In genomic region chr22:24752091-24752623, GRCh38 we compare ENCODE assay signal across 15 cellular contexts. TPM values are rescaled to one million over a fixed set of nuclear protein-coding genes. Genes with fewer than 3 reads are reported as not detected.
DNase-seq lines count a peak whose midpoint lies in the region; ATAC-seq, FAIRE-seq and TF ChIP-seq lines count a peak whose summit lies in the region.
"Had no signal": no experiment of that assay in that cellular context is flagged by ENCODE, and none has a peak within 500 bp of the region (broad histone marks: within the 10 kb centered on the region; RNA-seq: fewer than 3 reads in every experiment).

No MANE protein-coding gene starts in this region.

- H3K4me3 Mint-ChIP-seq in WTC11, result no peak overlapping the region
- H3K4me3 Mint-ChIP-seq in activated CD8-positive, alpha-beta T cell treated with anti-CD3 and anti-CD28 coated beads, Interleukin-2, amount 10 ng/mL, durations not matched to agents 7 days and 5 days, result no peak overlapping the region
- H3K4me3 Mint-ChIP-seq: CD4-positive, CD25-positive, alpha-beta regulatory T cell; HFFc6 had no signal

- DNase-seq in NCI-H524 (lab: John Stamatoyannopoulos, UW) (peak; percentile 42 to 79), NCI-H524 treated with DMSO at 0.1 percent for 48 hours (lab: John Stamatoyannopoulos, UW) (no peak), NCI-H2171 treated with DMSO at 0.1 percent for 48 hours (lab: John Stamatoyannopoulos, UW) (peak; percentile 56), WTC11 (ENCODE audit: low spot score) (no peak), urothelium cell line (ENCODE audit: low spot score) (no peak), KG1 (lab: John Stamatoyannopoulos, UW) (no peak), Ammon's horn (ENCODE audit: low spot score) (no peak)
- no peak for DNase-seq in activated CD8-positive, alpha-beta T cell treated with anti-CD3 and anti-CD28 coated beads, Interleukin-2, amount 10 ng/mL, durations not matched to agents 7 days and 5 days
- DNase-seq: 8988T; CD4-positive, CD25-positive, alpha-beta regulatory T cell; GM23248; HFFc6 had no signal

- ATAC-seq in WTC11, result peak; percentile 66
- ATAC-seq in activated CD8-positive, alpha-beta T cell treated with anti-CD3 and anti-CD28 coated beads, Interleukin-2, amount 10 ng/mL, durations not matched to agents 7 days and 5 days, result no peak

- POLR2A ChIA-PET in WTC11 (lab: Charles Lee), result no interaction called here
- POLR2A ChIA-PET in activated CD8-positive, alpha-beta T cell treated with anti-CD3 and anti-CD28 coated beads, Interleukin-2, amount 10 ng/mL, durations not matched to agents 7 days and 5 days (lab: Charles Lee), result no interaction called here

- peaks cover 7% of the 10 kb centered on the region for H3K4me1 Mint-ChIP-seq in WTC11
- H3K4me1 Mint-ChIP-seq in activated CD8-positive, alpha-beta T cell treated with anti-CD3 and anti-CD28 coated beads, Interleukin-2, amount 10 ng/mL, durations not matched to agents 7 days and 5 days (ENCODE audit: low read depth), result no peaks in the 10 kb centered on the region
- H3K4me1 Mint-ChIP-seq: CD4-positive, CD25-positive, alpha-beta regulatory T cell had no signal

- CTCF ChIA-PET in WTC11 (lab: Charles Lee), result interaction anchor here (0.7 kb wide), 1 partner anchor 91 kb away, joined by 3 read pairs; no protein-coding TSS in a partner anchor
- CTCF ChIA-PET in activated CD8-positive, alpha-beta T cell treated with anti-CD3 and anti-CD28 coated beads, Interleukin-2, amount 10 ng/mL, durations not matched to agents 7 days and 5 days (lab: Charles Lee), result no interaction called here

- no peaks in the 10 kb centered on the region for H3K36me3 Mint-ChIP-seq in WTC11
- no peaks in the 10 kb centered on the region for H3K36me3 Mint-ChIP-seq in activated CD8-positive, alpha-beta T cell treated with anti-CD3 and anti-CD28 coated beads, Interleukin-2, amount 10 ng/mL, durations not matched to agents 7 days and 5 days (ENCODE audit: low read depth)
- H3K36me3 Mint-ChIP-seq: CD4-positive, CD25-positive, alpha-beta regulatory T cell had no signal

- H3K27ac Mint-ChIP-seq in WTC11, result no peak overlapping the region
- no peak overlapping the region for H3K27ac Mint-ChIP-seq in activated CD8-positive, alpha-beta T cell treated with anti-CD3 and anti-CD28 coated beads, Interleukin-2, amount 10 ng/mL, durations not matched to agents 7 days and 5 days
- H3K27ac Mint-ChIP-seq: CD4-positive, CD25-positive, alpha-beta regulatory T cell; HFFc6 had no signal

- H3K27me3 Mint-ChIP-seq in WTC11 (ENCODE audit: low read depth), result no peaks in the 10 kb centered on the region
- H3K27me3 Mint-ChIP-seq in activated CD8-positive, alpha-beta T cell treated with anti-CD3 and anti-CD28 coated beads, Interleukin-2, amount 10 ng/mL, durations not matched to agents 7 days and 5 days (ENCODE audit: low read depth), result peaks cover 34% of the 10 kb centered on the region

- TF ChIP-seq CTCF in WTC11 (IDR thresholded peaks at IDR 0.05), result no peak

- H3K9me3 Mint-ChIP-seq in WTC11, result no peaks in the 10 kb centered on the region
- no peaks in the 10 kb centered on the region for H3K9me3 Mint-ChIP-seq in activated CD8-positive, alpha-beta T cell treated with anti-CD3 and anti-CD28 coated beads, Interleukin-2, amount 10 ng/mL, durations not matched to agents 7 days and 5 days (ENCODE audit: insufficient read depth)
- H3K9me3 Mint-ChIP-seq: CD4-positive, CD25-positive, alpha-beta regulatory T cell; HFFc6 had no signal

- peak; percentile 27 for FAIRE-seq in urothelium cell line (lab: Jason Lieb, UNC)
- FAIRE-seq: GM18507 had no signal

TF ChIP-seq in WTC11, 78 proteins besides CTCF, POLR2A, EP300 and RAD21:
- TF ChIP-seq NFATC4 (CRISPR knock-in tag; IDR thresholded peaks at IDR 0.05), result no peak
- TF ChIP-seq ETV6 (CRISPR knock-in tag; IDR thresholded peaks at IDR 0.05), result no peak
- TF ChIP-seq ZSCAN18 (CRISPR knock-in tag; IDR thresholded peaks at IDR 0.05), result no peak
- TF ChIP-seq ZNF317 (CRISPR knock-in tag; IDR thresholded peaks at IDR 0.05; ENCODE audit: borderline replicate concordance, low read depth), result no peak
- TF ChIP-seq OVOL2 (CRISPR knock-in tag; IDR thresholded peaks at IDR 0.05; ENCODE audit: borderline replicate concordance), result no peak
- no peak for TF ChIP-seq E2F5 (CRISPR knock-in tag; IDR thresholded peaks at IDR 0.05)
- no peak for TF ChIP-seq SMAD3 (CRISPR knock-in tag; IDR thresholded peaks at IDR 0.05; ENCODE audit: borderline replicate concordance)
- no peak for TF ChIP-seq FOXK1 (CRISPR knock-in tag; IDR thresholded peaks at IDR 0.05)
- TF ChIP-seq PRRX2 (CRISPR knock-in tag; IDR thresholded peaks at IDR 0.05), result no peak
- no peak for TF ChIP-seq ZNF263 (CRISPR knock-in tag; IDR thresholded peaks at IDR 0.05; ENCODE audit: low read depth)
- no peak for TF ChIP-seq ZNF396 (CRISPR knock-in tag; IDR thresholded peaks at IDR 0.05; ENCODE audit: borderline replicate concordance)
- TF ChIP-seq TEAD4 (CRISPR knock-in tag; IDR thresholded peaks at IDR 0.05), result no peak
- TF ChIP-seq RORB (CRISPR knock-in tag; IDR thresholded peaks at IDR 0.05), result no peak
- TF ChIP-seq ZNF121 (CRISPR knock-in tag; IDR thresholded peaks at IDR 0.05), result no peak
- no peak for TF ChIP-seq USF2 (CRISPR knock-in tag; IDR thresholded peaks at IDR 0.05)
- no peak for TF ChIP-seq ZNF281 (CRISPR knock-in tag; IDR thresholded peaks at IDR 0.05)

RNA-seq across cellular contexts. Expression of gene PIWIL3, which starts 22.4 kb away (rescaled TPM):
- 0.18 to 0.55 TPM (median 0.32 TPM) in 3 replicates for total RNA-seq in WTC11 (2021)
- total RNA-seq in activated CD8-positive, alpha-beta T cell treated with anti-CD3 and anti-CD28 coated beads, Interleukin-2, amount 10 ng/mL, durations not matched to agents 7 days and 5 days, result not detected
- total RNA-seq: CD4-positive, CD25-positive, alpha-beta regulatory T cell; Daoy; GM23248; HFFc6; HT1080 had no signal

RNA-seq across cellular contexts. Expression of gene SGSM1, which starts 53.9 kb away (rescaled TPM):
- total RNA-seq in WTC11 (2021), result 4.1 to 6.5 TPM (median 6.5 TPM) in 3 replicates
- not detected for total RNA-seq in activated CD8-positive, alpha-beta T cell treated with anti-CD3 and anti-CD28 coated beads, Interleukin-2, amount 10 ng/mL, durations not matched to agents 7 days and 5 days
- total RNA-seq: Daoy, GM23248, HFFc6, HT1080 had no signal

Comparison
In these comparisons a context has a peak if more than half of its experiments do, and no peak if none do; other contexts are left out.
1. DNase-seq: peak in NCI-H524 (2 of 2) and NCI-H2171 treated with DMSO at 0.1 percent for 48 hours (single experiment); none in NCI-H524 treated with DMSO at 0.1 percent for 48 hours (single experiment), WTC11 (single experiment), urothelium cell line (single experiment), KG1 (single experiment), activated CD8-positive, alpha-beta T cell treated with anti-CD3 and anti-CD28 coated beads, Interleukin-2, amount 10 ng/mL, durations not matched to agents 7 days and 5 days (single experiment) and Ammon's horn (single experiment).